In genomic region chr16:14070877-14071575, GRCh38 we compare ENCODE assay signal across 8 cellular contexts. TPM values are rescaled to one million over a fixed set of nuclear protein-coding genes. Genes with fewer than 3 reads are reported as not detected.
A peak's percentile ranks its signal among the peaks of the same experiment; 100 is the strongest.
DNase-seq lines count a peak whose midpoint lies in the region; ATAC-seq, FAIRE-seq and TF ChIP-seq lines count a peak whose summit lies in the region.

Gene MRTFB, plus strand, starts transcription at chr16:14071319. Its CDS starts 69,288 bp downstream, at chr16:14140607.

- peak within 1 kb of the TSS; percentile 73 to 84 (median 83) for H3K4me3 ChIP-seq in keratinocyte (ENCODE audit: control insufficient read depth in 2 of 3, extremely low read depth in 1 of 3, insufficient read depth in 2 of 3, low read depth in 1 of 3, low read length in 3 of 3)

- peaks cover 26% of the 10 kb centered on the region for H3K79me2 ChIP-seq in keratinocyte (ENCODE audit: control insufficient read depth, insufficient read depth, low read length)

- no peaks in the 10 kb centered on the region for H4K20me1 ChIP-seq in keratinocyte (ENCODE audit: control insufficient read depth, extremely low read depth, insufficient read depth, low read length)

- peaks cover 8% of the 10 kb centered on the region for H3K4me1 Mint-ChIP-seq in central memory CD8-positive, alpha-beta T cell

- H3K36me3 Mint-ChIP-seq in central memory CD8-positive, alpha-beta T cell (ENCODE audit: insufficient read depth) = peaks cover 14% of the 10 kb centered on the region

- peak within 1 kb of the TSS; percentile 91 for H2AFZ ChIP-seq in keratinocyte (ENCODE audit: control insufficient read depth, low read length)

- TF ChIP-seq CTCF in keratinocyte (optimal IDR thresholded peaks at IDR 0.05 in 1 of 3, IDR thresholded peaks at IDR 0.05 in 1 of 3, conservative IDR thresholded peaks at IDR 0.05 in 1 of 3; ENCODE audit: extremely low read depth in 1 of 3, insufficient read depth in 2 of 3, low read length in 3 of 3) = no peak

- H3K9me3 Mint-ChIP-seq in central memory CD8-positive, alpha-beta T cell = no peaks in the 10 kb centered on the region

- DNase-seq in NK-92 treated with Interleukin-12 subunit alpha and Interleukin-12 subunit beta, amount 100 ng/mL, for 24 hours (lab: John Stamatoyannopoulos, UW) = peak; percentile 67
- DNase-seq in NK-92 (lab: John Stamatoyannopoulos, UW; ENCODE audit: unreplicated experiment) = no peak
- peak; percentile 64 for DNase-seq in NCI-H2171 (lab: John Stamatoyannopoulos, UW)
- peak; percentile 68 to 69 for DNase-seq in central memory CD8-positive, alpha-beta T cell (ENCODE audit: low spot score in 2 of 2)
- peak; percentile 15 for DNase-seq in keratinocyte (ENCODE audit: low read depth, low spot score)
- DNase-seq in stimulated activated CD4-positive, alpha-beta T cell treated with anti-CD3 and anti-CD28 coated beads, Interleukin-15, amount 100 ng/mL, for 1 hour (ENCODE audit: low read depth in 1 of 2, low spot score in 1 of 2) = peak; percentile 70 to 76

- H3K4me1 ChIP-seq in keratinocyte (ENCODE audit: control insufficient read depth, extremely low read depth, insufficient read depth, low read length) = peaks cover 21% of the 10 kb centered on the region

- H3K9me1 ChIP-seq in keratinocyte (ENCODE audit: control insufficient read depth, extremely low read depth, insufficient read depth, low read length) = no peaks in the 10 kb centered on the region

- peak within 1 kb of the TSS; percentile 60 for H3K27ac ChIP-seq in keratinocyte (ENCODE audit: control insufficient read depth, insufficient read depth, low read length)

- H3K9me3 ChIP-seq in keratinocyte (ENCODE audit: control insufficient read depth, low read depth, low read length) = no peaks in the 10 kb centered on the region

- H3K4me3 Mint-ChIP-seq in central memory CD8-positive, alpha-beta T cell = peak within 1 kb of the TSS; percentile 91

- H3K4me2 ChIP-seq in keratinocyte (ENCODE audit: control insufficient read depth, extremely low read depth, insufficient read depth, low read depth, low read length) = peak within 1 kb of the TSS; percentile 98

- peak within 1 kb of the TSS; percentile 91 for H3K9ac ChIP-seq in keratinocyte (ENCODE audit: control insufficient read depth, extremely low read depth, insufficient read depth, low read length)

- no peaks in the 10 kb centered on the region for H3K36me3 ChIP-seq in keratinocyte (ENCODE audit: control insufficient read depth in 2 of 2, extremely low read depth in 1 of 2, insufficient read depth in 2 of 2, low read length in 2 of 2)

- no peaks in the 10 kb centered on the region for H3K27me3 Mint-ChIP-seq in central memory CD8-positive, alpha-beta T cell

- no peak for FAIRE-seq in keratinocyte (lab: Jason Lieb, UNC)

- dilution Hi-C loops in keratinocyte (cut with MboI; ENCODE audit: extremely low pct_ligation_motif_present, low sequenced_read_pairs) = no loop called here

- peak within 1 kb of the TSS; percentile 89 for H3K27ac Mint-ChIP-seq in central memory CD8-positive, alpha-beta T cell (ENCODE audit: low read depth)

- ATAC-seq in HG02970 (IDR thresholded peaks at IDR 0.05; ENCODE audit: low FRiP score, unreplicated experiment) = peak; percentile 81
- ATAC-seq in activated CD4-positive, CD25-positive, alpha-beta regulatory T cell treated with anti-CD3 and anti-CD28 coated beads, Interleukin-2, amount 50 U/mL, for 24 hours = peak; percentile 84 to 88
- peak; percentile 82 for ATAC-seq in central memory CD8-positive, alpha-beta T cell (replicated peaks; ENCODE audit: extremely low read depth, poor library complexity, severe bottlenecking)

- no peaks in the 10 kb centered on the region for H3K27me3 ChIP-seq in keratinocyte (ENCODE audit: control insufficient read depth, extremely low read depth, insufficient read depth, low read length)

RNA-seq across cellular contexts. Expression of gene MRTFB, which starts in this region (rescaled TPM):
- 10.2 to 12.1 TPM (median 10.6 TPM) in 3 replicates for polyA plus RNA-seq in keratinocyte
- 15.5 TPM for polyA plus RNA-seq in keratinocyte (2011; ENCODE audit: low read depth)
- polyA plus RNA-seq in keratinocyte (2011; cell fraction: cytosol; rRNA removed) = 8.5 and 12.2 TPM in 2 replicates
- polyA plus RNA-seq in keratinocyte (2011; cell fraction: nucleus; rRNA removed) = 32.3 and 42.5 TPM in 2 replicates
- polyA plus RNA-seq in keratinocyte (2012; ENCODE audit: low replicate concordance) = 7.1 and 9.9 TPM in 2 replicates
- polyA minus RNA-seq in keratinocyte = 31.4 to 52.6 TPM (median 32.0 TPM) in 3 replicates
- polyA minus RNA-seq in keratinocyte (2011; cell fraction: cytosol; rRNA and poly(A)+ RNA removed) = 11.7 TPM
- polyA minus RNA-seq in keratinocyte (2011; cell fraction: nucleus; rRNA and poly(A)+ RNA removed) = 31.1 and 71.7 TPM in 2 replicates
